ENCODE assay signal across 9 cellular contexts in the genomic region with DNA sequence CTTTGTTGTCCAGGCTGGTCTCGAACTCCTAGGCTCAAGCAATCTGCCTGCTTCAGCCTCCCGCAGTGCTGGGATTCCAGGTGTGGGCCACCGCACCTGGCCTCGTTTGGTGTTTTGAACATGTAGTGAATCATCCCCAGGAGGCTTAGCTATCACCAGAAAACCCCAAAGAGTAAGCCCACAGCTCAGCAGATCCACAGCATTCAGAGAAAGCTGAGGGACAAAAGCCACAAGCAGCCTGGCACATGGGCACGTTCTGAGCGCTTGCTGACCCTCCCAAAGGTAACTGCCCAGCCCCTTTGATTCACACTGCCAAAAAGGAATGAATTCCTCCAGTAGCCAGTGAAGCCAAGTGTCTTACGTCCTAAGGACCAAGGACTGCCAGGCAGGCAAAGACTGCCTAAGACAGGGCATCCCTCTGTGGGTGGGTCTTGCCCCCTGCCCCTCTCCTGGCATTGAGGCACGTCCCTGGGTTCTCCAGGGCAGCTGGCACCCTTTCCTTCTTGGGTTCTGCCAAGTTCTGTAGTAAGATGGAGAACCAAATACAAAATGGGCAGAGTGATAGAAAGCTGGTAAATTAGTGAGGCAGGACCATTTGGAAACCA. TPM values are rescaled to one million over a fixed set of nuclear protein-coding genes. Genes with fewer than 3 reads are reported as not detected.
DNase-seq lines count a peak whose midpoint lies in the region; FAIRE-seq and TF ChIP-seq lines count a peak whose summit lies in the region.
"Had no signal": no experiment of that assay in that cellular context is flagged by ENCODE, and none has a peak within 500 bp of the region (broad histone marks: within the 10 kb centered on the region; RNA-seq: fewer than 3 reads in every experiment).

No MANE protein-coding gene starts in this region.

- no peaks in the 10 kb centered on the region for H3K27me3 ChIP-seq in stomach

- no peak for TF ChIP-seq EP300 in stomach (IDR thresholded peaks at IDR 0.05)

- intact Hi-C loops in stomach (cut with DNase I; ENCODE audit: low total_unique reads): no loop called here

- peak overlapping the region; percentile 91 to 95 (median 94) for H3K27ac Mint-ChIP-seq in IgD-negative memory B cell
- peak overlapping the region; percentile 98 for H3K27ac Mint-ChIP-seq in activated T-cell treated with anti-CD3 and anti-CD28 coated beads, Interleukin-2, amount 50 U/mL, for 24 hours

- no peaks in the 10 kb centered on the region for H3K9me3 ChIP-seq in stomach
- H3K9me3 ChIP-seq: HAP-1 had no signal

- peaks cover 2% of the 10 kb centered on the region for H3K36me3 Mint-ChIP-seq in IgD-negative memory B cell
- peaks cover 77% of the 10 kb centered on the region for H3K36me3 Mint-ChIP-seq in activated T-cell treated with anti-CD3 and anti-CD28 coated beads, Interleukin-2, amount 50 U/mL, for 24 hours (ENCODE audit: low read depth)

- peaks cover 0 to 21% (median 14%) of the 10 kb centered on the region in 4 donors for H3K36me3 ChIP-seq in stomach
- H3K36me3 ChIP-seq: HAP-1 had no signal

- H3K27me3 Mint-ChIP-seq in IgD-negative memory B cell: no peaks in the 10 kb centered on the region
- no peaks in the 10 kb centered on the region for H3K27me3 Mint-ChIP-seq in activated T-cell treated with anti-CD3 and anti-CD28 coated beads, Interleukin-2, amount 50 U/mL, for 24 hours

- peaks cover 51 to 55% (median 52%) of the 10 kb centered on the region in 3 donors for H3K4me1 Mint-ChIP-seq in IgD-negative memory B cell
- peaks cover 96% of the 10 kb centered on the region for H3K4me1 Mint-ChIP-seq in activated T-cell treated with anti-CD3 and anti-CD28 coated beads, Interleukin-2, amount 50 U/mL, for 24 hours (ENCODE audit: low read depth)

- H3K4me3 ChIP-seq in fibroblast of villous mesenchyme (ENCODE audit: low read depth, low read length): peak overlapping the region; percentile 12
- H3K4me3 ChIP-seq in stomach: no peak overlapping the region
- H3K4me3 ChIP-seq: HAP-1 had no signal

- FAIRE-seq in RCC 7860 (lab: Jason Lieb, UNC): no peak

- WGBS in stomach, 5 donors: 70 to 80% (median 75%) methylated on average over 8 of the region's 8 CpGs

- peak overlapping the region; percentile 75 to 94 (median 87) for H3K4me3 Mint-ChIP-seq in IgD-negative memory B cell
- peak overlapping the region; percentile 71 for H3K4me3 Mint-ChIP-seq in activated T-cell treated with anti-CD3 and anti-CD28 coated beads, Interleukin-2, amount 50 U/mL, for 24 hours

- no peak for TF ChIP-seq CTCF in fibroblast of villous mesenchyme (IDR thresholded peaks at IDR 0.05; ENCODE audit: insufficient read depth, low read depth, low read length)
- no peak for TF ChIP-seq CTCF in stomach (IDR thresholded peaks at IDR 0.05)

- no peaks in the 10 kb centered on the region for H3K9me3 Mint-ChIP-seq in IgD-negative memory B cell
- peaks cover 8% of the 10 kb centered on the region for H3K9me3 Mint-ChIP-seq in activated T-cell treated with anti-CD3 and anti-CD28 coated beads, Interleukin-2, amount 50 U/mL, for 24 hours

- TF ChIP-seq POLR2A in stomach (IDR thresholded peaks at IDR 0.05): no peak

- H3K27ac ChIP-seq in stomach: peak overlapping the region; percentile 20 to 91 (median 89)

- peak; percentile 55 for DNase-seq in activated T-cell treated with anti-CD3 and anti-CD28 coated beads, Interleukin-2, amount 50 U/mL, for 24 hours
- DNase-seq in fibroblast of villous mesenchyme (ENCODE audit: low read depth) (no peak), stomach (no peak), RCC 7860 (ENCODE audit: low spot score) (no peak), GM19240 (ENCODE audit: insufficient read length, low spot score) (no peak), kidney glomerular epithelial cell (lab: John Stamatoyannopoulos, UW) (no peak), NCI-H2171 (lab: John Stamatoyannopoulos, UW) (no peak)

- peaks cover 65 to 99% (median 72%) of the 10 kb centered on the region in 4 donors for H3K4me1 ChIP-seq in stomach
- H3K4me1 ChIP-seq: HAP-1 had no signal

RNA-seq across cellular contexts. Expression of gene MBP, which starts 31.7 kb away (rescaled TPM):
- polyA plus RNA-seq in IgD-negative memory B cell: 89.4 TPM
- total RNA-seq in fibroblast of villous mesenchyme: 3.9 and 5.2 TPM in 2 replicates
- total RNA-seq in stomach: 100 to 1,000 TPM in 1 of 5 donors, 10 to 100 TPM in 4; 30.4 to 407 (median 43.8) TPM
- 10 to 100 TPM in 1 of 3 donors, 1 to 10 TPM in 2; 7.9 to 16.8 (median 8.1) TPM for polyA plus RNA-seq in stomach
